In genomic region chr14:34060747-34061050, GRCh38 we compare ENCODE assay signal across 2 cellular contexts.
TF ChIP-seq lines count a peak whose summit lies in the region.

No MANE protein-coding gene starts in this region.

TF ChIP-seq in GM12878, 131 proteins besides CTCF, POLR2A, EP300 and RAD21 (continued from another document):
- TF ChIP-seq ATF2 (IDR thresholded peaks at IDR 0.05; ENCODE audit: low read length) = no peak
- TF ChIP-seq ZBTB40 (IDR thresholded peaks at IDR 0.05; ENCODE audit: borderline replicate concordance) = 0 out of 2 replicates have a peak, but pooled peaks have one; percentile 21
- peak; percentile 38; the same call in 1 of the 2 replicates for TF ChIP-seq SPI1 (IDR thresholded peaks at IDR 0.05; ENCODE audit: borderline replicate concordance, insufficient read depth, low read depth, low read length)
- TF ChIP-seq NBN (IDR thresholded peaks at IDR 0.05) = 0 out of 2 replicates have a peak, but pooled peaks have one; percentile 58
- 0 out of 2 replicates have a peak, but pooled peaks have one; percentile 69 for TF ChIP-seq MLLT1 (IDR thresholded peaks at IDR 0.05)
- TF ChIP-seq CREB1 (IDR thresholded peaks at IDR 0.05; ENCODE audit: low read depth) = peak; percentile 53; the same call in 1 of the 2 replicates

TF ChIP-seq in HepG2, 621 proteins besides CTCF, POLR2A, EP300 and RAD21 (continued from another document and continues in another):
- no peak for TF ChIP-seq ZNF530 (CRISPR knock-in tag; IDR thresholded peaks at IDR 0.05; ENCODE audit: low read depth)
- TF ChIP-seq RBM22 (optimal IDR thresholded peaks at IDR 0.05; ENCODE audit: low read length) = no peak
- no peak for TF ChIP-seq HIVEP1 (CRISPR knock-in tag; IDR thresholded peaks at IDR 0.05)
- no peak for TF ChIP-seq ZSCAN25 (CRISPR knock-in tag; IDR thresholded peaks at IDR 0.05)
- no peak for TF ChIP-seq ZBED4 (CRISPR knock-in tag; IDR thresholded peaks at IDR 0.05; ENCODE audit: borderline replicate concordance)
- TF ChIP-seq, protein P1, sequence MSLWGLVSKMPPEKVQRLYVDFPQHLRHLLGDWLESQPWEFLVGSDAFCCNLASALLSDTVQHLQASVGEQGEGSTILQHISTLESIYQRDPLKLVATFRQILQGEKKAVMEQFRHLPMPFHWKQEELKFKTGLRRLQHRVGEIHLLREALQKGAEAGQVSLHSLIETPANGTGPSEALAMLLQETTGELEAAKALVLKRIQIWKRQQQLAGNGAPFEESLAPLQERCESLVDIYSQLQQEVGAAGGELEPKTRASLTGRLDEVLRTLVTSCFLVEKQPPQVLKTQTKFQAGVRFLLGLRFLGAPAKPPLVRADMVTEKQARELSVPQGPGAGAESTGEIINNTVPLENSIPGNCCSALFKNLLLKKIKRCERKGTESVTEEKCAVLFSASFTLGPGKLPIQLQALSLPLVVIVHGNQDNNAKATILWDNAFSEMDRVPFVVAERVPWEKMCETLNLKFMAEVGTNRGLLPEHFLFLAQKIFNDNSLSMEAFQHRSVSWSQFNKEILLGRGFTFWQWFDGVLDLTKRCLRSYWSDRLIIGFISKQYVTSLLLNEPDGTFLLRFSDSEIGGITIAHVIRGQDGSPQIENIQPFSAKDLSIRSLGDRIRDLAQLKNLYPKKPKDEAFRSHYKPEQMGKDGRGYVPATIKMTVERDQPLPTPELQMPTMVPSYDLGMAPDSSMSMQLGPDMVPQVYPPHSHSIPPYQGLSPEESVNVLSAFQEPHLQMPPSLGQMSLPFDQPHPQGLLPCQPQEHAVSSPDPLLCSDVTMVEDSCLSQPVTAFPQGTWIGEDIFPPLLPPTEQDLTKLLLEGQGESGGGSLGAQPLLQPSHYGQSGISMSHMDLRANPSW (CRISPR knock-in tag; IDR thresholded peaks at IDR 0.05; ENCODE audit: borderline replicate concordance) = no peak
- TF ChIP-seq ZFP37 (CRISPR knock-in tag; IDR thresholded peaks at IDR 0.05; ENCODE audit: borderline replicate concordance) = no peak
- no peak for TF ChIP-seq MTF1 (CRISPR knock-in tag; IDR thresholded peaks at IDR 0.05)
- TF ChIP-seq MATR3 (CRISPR knock-in tag; IDR thresholded peaks at IDR 0.05) = no peak
- 0 out of 2 replicates have a peak, but pooled peaks have one; percentile 14 for TF ChIP-seq ZFP36L1 (CRISPR knock-in tag; IDR thresholded peaks at IDR 0.05)
- no peak for TF ChIP-seq MXD1 (CRISPR knock-in tag; IDR thresholded peaks at IDR 0.05)
- TF ChIP-seq, protein P2, sequence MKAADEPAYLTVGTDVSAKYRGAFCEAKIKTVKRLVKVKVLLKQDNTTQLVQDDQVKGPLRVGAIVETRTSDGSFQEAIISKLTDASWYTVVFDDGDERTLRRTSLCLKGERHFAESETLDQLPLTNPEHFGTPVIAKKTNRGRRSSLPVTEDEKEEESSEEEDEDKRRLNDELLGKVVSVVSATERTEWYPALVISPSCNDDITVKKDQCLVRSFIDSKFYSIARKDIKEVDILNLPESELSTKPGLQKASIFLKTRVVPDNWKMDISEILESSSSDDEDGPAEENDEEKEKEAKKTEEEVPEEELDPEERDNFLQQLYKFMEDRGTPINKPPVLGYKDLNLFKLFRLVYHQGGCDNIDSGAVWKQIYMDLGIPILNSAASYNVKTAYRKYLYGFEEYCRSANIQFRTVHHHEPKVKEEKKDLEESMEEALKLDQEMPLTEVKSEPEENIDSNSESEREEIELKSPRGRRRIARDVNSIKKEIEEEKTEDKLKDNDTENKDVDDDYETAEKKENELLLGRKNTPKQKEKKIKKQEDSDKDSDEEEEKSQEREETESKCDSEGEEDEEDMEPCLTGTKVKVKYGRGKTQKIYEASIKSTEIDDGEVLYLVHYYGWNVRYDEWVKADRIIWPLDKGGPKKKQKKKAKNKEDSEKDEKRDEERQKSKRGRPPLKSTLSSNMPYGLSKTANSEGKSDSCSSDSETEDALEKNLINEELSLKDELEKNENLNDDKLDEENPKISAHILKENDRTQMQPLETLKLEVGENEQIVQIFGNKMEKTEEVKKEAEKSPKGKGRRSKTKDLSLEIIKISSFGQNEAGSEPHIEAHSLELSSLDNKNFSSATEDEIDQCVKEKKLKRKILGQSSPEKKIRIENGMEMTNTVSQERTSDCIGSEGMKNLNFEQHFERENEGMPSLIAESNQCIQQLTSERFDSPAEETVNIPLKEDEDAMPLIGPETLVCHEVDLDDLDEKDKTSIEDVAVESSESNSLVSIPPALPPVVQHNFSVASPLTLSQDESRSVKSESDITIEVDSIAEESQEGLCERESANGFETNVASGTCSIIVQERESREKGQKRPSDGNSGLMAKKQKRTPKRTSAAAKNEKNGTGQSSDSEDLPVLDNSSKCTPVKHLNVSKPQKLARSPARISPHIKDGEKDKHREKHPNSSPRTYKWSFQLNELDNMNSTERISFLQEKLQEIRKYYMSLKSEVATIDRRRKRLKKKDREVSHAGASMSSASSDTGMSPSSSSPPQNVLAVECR (CRISPR knock-in tag; IDR thresholded peaks at IDR 0.05; ENCODE audit: borderline replicate concordance) = 0 out of 2 replicates have a peak, but pooled peaks have one; percentile 3
- no peak for TF ChIP-seq IRF2 (CRISPR knock-in tag; IDR thresholded peaks at IDR 0.05)
- no peak for TF ChIP-seq ZKSCAN5 (CRISPR knock-in tag; IDR thresholded peaks at IDR 0.05)
- TF ChIP-seq JUNB (CRISPR knock-in tag; IDR thresholded peaks at IDR 0.05; ENCODE audit: borderline replicate concordance) = no peak
- 0 out of 2 replicates have a peak, but pooled peaks have one; percentile 9 for TF ChIP-seq ZBTB42 (CRISPR knock-in tag; IDR thresholded peaks at IDR 0.05)
- no peak for TF ChIP-seq ZNF557 (CRISPR knock-in tag; IDR thresholded peaks at IDR 0.05)
- no peak for TF ChIP-seq ZFP36L2 (CRISPR knock-in tag; IDR thresholded peaks at IDR 0.05)
- TF ChIP-seq, protein P3, sequence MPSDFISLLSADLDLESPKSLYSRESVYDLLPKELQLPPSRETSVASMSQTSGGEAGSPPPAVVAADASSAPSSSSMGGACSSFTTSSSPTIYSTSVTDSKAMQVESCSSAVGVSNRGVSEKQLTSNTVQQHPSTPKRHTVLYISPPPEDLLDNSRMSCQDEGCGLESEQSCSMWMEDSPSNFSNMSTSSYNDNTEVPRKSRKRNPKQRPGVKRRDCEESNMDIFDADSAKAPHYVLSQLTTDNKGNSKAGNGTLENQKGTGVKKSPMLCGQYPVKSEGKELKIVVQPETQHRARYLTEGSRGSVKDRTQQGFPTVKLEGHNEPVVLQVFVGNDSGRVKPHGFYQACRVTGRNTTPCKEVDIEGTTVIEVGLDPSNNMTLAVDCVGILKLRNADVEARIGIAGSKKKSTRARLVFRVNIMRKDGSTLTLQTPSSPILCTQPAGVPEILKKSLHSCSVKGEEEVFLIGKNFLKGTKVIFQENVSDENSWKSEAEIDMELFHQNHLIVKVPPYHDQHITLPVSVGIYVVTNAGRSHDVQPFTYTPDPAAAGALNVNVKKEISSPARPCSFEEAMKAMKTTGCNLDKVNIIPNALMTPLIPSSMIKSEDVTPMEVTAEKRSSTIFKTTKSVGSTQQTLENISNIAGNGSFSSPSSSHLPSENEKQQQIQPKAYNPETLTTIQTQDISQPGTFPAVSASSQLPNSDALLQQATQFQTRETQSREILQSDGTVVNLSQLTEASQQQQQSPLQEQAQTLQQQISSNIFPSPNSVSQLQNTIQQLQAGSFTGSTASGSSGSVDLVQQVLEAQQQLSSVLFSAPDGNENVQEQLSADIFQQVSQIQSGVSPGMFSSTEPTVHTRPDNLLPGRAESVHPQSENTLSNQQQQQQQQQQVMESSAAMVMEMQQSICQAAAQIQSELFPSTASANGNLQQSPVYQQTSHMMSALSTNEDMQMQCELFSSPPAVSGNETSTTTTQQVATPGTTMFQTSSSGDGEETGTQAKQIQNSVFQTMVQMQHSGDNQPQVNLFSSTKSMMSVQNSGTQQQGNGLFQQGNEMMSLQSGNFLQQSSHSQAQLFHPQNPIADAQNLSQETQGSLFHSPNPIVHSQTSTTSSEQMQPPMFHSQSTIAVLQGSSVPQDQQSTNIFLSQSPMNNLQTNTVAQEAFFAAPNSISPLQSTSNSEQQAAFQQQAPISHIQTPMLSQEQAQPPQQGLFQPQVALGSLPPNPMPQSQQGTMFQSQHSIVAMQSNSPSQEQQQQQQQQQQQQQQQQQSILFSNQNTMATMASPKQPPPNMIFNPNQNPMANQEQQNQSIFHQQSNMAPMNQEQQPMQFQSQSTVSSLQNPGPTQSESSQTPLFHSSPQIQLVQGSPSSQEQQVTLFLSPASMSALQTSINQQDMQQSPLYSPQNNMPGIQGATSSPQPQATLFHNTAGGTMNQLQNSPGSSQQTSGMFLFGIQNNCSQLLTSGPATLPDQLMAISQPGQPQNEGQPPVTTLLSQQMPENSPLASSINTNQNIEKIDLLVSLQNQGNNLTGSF (CRISPR knock-in tag; IDR thresholded peaks at IDR 0.05) = 0 out of 2 replicates have a peak, but pooled peaks have one; percentile 43
- TF ChIP-seq, protein P4, sequence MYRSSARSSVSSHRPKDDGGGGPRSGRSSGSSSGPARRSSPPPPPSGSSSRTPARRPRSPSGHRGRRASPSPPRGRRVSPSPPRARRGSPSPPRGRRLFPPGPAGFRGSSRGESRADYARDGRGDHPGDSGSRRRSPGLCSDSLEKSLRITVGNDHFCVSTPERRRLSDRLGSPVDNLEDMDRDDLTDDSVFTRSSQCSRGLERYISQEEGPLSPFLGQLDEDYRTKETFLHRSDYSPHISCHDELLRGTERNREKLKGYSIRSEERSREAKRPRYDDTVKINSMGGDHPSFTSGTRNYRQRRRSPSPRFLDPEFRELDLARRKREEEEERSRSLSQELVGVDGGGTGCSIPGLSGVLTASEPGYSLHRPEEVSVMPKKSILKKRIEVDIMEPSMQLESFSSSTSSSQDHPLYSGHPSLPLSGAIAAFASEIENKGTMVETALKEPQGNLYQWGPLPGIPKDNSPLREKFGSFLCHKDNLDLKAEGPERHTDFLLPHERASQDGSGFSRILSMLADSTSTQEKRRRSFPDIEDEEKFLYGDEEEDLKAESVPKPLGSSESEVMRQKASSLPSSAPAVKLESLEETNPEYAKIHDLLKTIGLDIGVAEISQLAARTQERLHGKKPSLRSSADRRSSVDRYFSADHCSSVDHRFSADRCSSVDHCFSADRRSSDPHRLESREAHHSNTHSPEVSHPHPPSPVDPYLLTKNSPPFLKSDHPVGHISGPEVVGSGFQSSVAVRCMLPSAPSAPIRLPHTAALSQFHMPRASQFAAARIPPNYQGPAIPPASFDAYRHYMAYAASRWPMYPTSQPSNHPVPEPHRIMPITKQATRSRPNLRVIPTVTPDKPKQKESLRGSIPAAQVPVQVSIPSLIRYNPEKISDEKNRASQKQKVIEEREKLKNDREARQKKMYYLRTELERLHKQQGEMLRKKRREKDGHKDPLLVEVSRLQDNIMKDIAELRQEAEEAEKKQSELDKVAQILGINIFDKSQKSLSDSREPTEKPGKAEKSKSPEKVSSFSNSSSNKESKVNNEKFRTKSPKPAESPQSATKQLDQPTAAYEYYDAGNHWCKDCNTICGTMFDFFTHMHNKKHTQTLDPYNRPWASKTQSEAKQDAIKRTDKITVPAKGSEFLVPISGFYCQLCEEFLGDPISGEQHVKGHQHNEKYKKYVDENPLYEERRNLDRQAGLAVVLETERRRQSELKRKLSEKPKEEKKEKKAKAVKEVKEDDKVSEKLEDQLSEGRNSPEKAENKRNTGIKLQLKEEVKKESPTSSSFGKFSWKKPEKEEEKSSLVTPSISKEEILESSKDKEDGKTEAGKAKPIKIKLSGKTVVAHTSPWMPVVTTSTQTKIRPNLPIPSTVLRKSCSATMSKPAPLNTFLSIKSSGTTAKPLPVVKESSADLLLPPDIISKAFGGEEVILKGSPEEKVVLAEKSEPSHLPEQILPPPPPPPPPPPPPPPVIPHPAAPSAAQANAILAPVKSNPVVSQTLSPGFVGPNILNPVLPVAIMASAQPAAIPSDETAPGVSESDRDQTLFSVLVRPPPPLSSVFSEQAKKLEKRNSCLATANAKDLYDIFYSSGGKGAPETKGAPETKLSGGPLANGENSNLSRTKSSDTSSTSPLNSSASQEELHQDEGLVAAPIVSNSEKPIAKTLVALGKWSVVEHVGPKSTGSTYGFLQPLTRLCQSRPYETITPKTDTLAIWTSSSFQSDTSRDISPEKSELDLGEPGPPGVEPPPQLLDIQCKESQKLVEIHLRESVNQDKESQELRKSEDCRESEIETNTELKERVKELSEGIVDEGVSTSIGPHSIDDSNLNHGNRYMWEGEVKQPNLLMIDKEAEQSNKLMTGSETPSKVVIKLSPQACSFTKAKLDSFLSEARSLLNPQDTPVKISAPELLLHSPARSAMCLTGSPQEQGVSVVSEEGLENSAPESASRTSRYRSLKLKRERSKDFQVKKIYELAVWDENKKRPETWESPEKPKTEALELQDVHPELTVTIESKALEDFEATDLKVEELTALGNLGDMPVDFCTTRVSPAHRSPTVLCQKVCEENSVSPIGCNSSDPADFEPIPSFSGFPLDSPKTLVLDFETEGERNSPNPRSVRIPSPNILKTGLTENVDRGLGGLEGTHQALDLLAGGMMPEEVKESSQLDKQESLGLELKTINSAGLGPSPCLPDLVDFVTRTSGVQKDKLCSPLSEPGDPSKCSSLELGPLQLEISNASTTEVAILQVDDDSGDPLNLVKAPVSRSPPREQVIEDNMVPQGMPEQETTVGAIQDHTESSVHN (CRISPR knock-in tag; IDR thresholded peaks at IDR 0.05) = 0 out of 2 replicates have a peak, but pooled peaks have one; percentile 40
- TF ChIP-seq PHF20 (CRISPR knock-in tag; IDR thresholded peaks at IDR 0.05) = 0 out of 2 replicates have a peak, but pooled peaks have one; percentile 20
- TF ChIP-seq ZNF224 (CRISPR knock-in tag; IDR thresholded peaks at IDR 0.05) = no peak
- TF ChIP-seq PAWR (CRISPR knock-in tag; IDR thresholded peaks at IDR 0.05; ENCODE audit: borderline replicate concordance) = no peak
- no peak for TF ChIP-seq ZFAT (CRISPR knock-in tag; conservative IDR thresholded peaks at IDR 0.05)
